ENCODE assay signal across 28 cellular contexts in the genomic region with DNA sequence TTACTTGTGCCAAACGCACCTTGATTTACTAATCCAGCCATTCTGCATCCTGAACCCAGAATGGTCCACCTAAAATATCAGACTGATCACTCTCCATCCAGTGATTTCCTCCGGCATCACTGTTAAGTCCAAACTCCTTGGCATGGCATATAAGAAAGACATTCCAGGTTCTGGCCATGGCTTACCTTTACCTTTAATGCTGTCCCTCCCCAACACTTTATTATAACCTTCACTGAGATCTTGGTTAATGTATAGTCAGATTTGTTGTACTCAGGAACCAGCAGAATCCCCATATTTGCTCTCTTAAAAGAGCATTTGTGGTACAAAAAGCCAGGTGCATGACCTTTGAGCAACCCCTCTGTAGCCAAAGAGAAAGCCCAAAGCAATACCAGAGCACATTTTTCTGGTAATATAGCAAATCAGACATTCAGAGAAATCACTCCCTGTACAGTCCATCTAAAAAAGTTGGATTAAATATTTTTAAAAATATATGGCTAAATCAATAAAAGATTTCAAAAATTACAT.
"Had no signal": no experiment of that assay in that cellular context is flagged by ENCODE, and none has a peak within 500 bp of the region (broad histone marks: within the 10 kb centered on the region; RNA-seq: fewer than 3 reads in every experiment).

No MANE protein-coding gene starts in this region.

- H3K4me1 ChIP-seq: breast epithelium had no signal

- DNase-seq: activated CD4-positive, alpha-beta T cell treated with anti-CD3 and anti-CD28 coated beads for 1 hour; activated CD4-positive, alpha-beta T cell treated with anti-CD3 and anti-CD28 coated beads, Interleukin-2, amount 10 ng/mL, durations not matched to agents 24 days and 14 days; activated CD4-positive, alpha-beta T cell treated with anti-CD3 and anti-CD28 coated beads, Interleukin-2, amount 50 U/mL, for 4 hours; activated CD4-positive, CD25-positive, alpha-beta regulatory T cell; activated CD8-positive, alpha-beta T cell treated with anti-CD3 and anti-CD28 coated beads for 36 hours; activated gamma-delta T cell; activated naive CD4-positive, alpha-beta T cell treated with Interleukin-2 at 50 U/mL for 16 hours; activated naive CD8-positive, alpha-beta T cell treated with anti-CD3 and anti-CD28 coated beads, Interleukin-2, amount 10 ng/mL, durations not matched to agents 7 days and 5 days; activated T-cell treated with anti-CD3 and anti-CD28 coated beads, Interleukin-2, amount 50 U/mL, for 24 hours; body of pancreas; cerebellar nuclear complex; NCI-H1105; NCI-H1417 treated with DMSO at 0.1 percent for 48 hours; NCI-H187 treated with DMSO at 0.1 percent for 48 hours; NCI-H2081; NCI-H2171 treated with DMSO at 0.1 percent for 48 hours; NCI-H2227 treated with DMSO at 0.1 percent for 48 hours; NCI-H446 treated with DMSO at 0.1 percent for 48 hours; NCI-H524; NCI-H69; NCI-H82; PC-3; Right ventricle myocardium superior; T1000; WERI-Rb-1 had no signal

- H3K9me3 ChIP-seq: body of pancreas had no signal

- H3K36me3 ChIP-seq: breast epithelium, WERI-Rb-1 had no signal

- H3K27me3 ChIP-seq: body of pancreas, breast epithelium had no signal

- H3K4me3 ChIP-seq: body of pancreas, breast epithelium had no signal

- ATAC-seq: activated CD8-positive, alpha-beta T cell treated with anti-CD3 and anti-CD28 coated beads for 36 hours; body of pancreas; PC-3 had no signal

- FAIRE-seq: astrocyte, RCC 7860 had no signal

- H3K27ac ChIP-seq: body of pancreas, breast epithelium, WERI-Rb-1 had no signal
